26 cellular contexts compared by ENCODE assay signal in genomic region chr13:25662516-25662915, GRCh38.
"Had no signal": no experiment of that assay in that cellular context is flagged by ENCODE, and none has a peak within 500 bp of the region (broad histone marks: within the 10 kb centered on the region; RNA-seq: fewer than 3 reads in every experiment).

No MANE protein-coding gene starts in this region.

- H3K9me3 ChIP-seq: colonic mucosa had no signal

- H3K27me3 ChIP-seq: colonic mucosa had no signal

- H3K4me3 ChIP-seq: colonic mucosa, PC-9 had no signal

- H3K27ac ChIP-seq: colonic mucosa, PC-9, WERI-Rb-1 had no signal

- ATAC-seq: activated CD8-positive, alpha-beta memory T cell treated with anti-CD3 and anti-CD28 coated beads, Interleukin-2, amount 10 ng/mL, durations not matched to agents 7 days and 5 days; activated naive CD8-positive, alpha-beta T cell treated with anti-CD3 and anti-CD28 coated beads, Interleukin-2, amount 50 U/mL, for 24 hours had no signal

- H3K4me2 ChIP-seq: PC-9 had no signal

- DNase-seq: activated CD4-positive, alpha-beta memory T cell treated with anti-CD3 and anti-CD28 coated beads, Interleukin-2, amount 10 ng/mL, durations not matched to agents 7 days and 5 days; activated CD4-positive, alpha-beta T cell treated with anti-CD3 and anti-CD28 coated beads for 1 hour; activated CD4-positive, alpha-beta T cell treated with anti-CD3 and anti-CD28 coated beads for 48 hours; activated CD4-positive, CD25-positive, alpha-beta regulatory T cell; activated CD8-positive, alpha-beta memory T cell treated with anti-CD3 and anti-CD28 coated beads for 24 hours; activated CD8-positive, alpha-beta memory T cell treated with anti-CD3 and anti-CD28 coated beads, Interleukin-2, amount 10 ng/mL, durations not matched to agents 7 days and 5 days; activated CD8-positive, alpha-beta memory T cell treated with anti-CD3 and anti-CD28 coated beads, Interleukin-2, amount 50 U/mL, for 48 hours; activated effector memory CD4-positive, alpha-beta T cell treated with Interleukin-2 at 50 U/mL for 16 hours; activated naive CD4-positive, alpha-beta T cell treated with anti-CD3 and anti-CD28 coated beads, Interleukin-2, amount 10 ng/mL, durations not matched to agents 7 days and 5 days; activated naive CD8-positive, alpha-beta T cell treated with anti-CD3 and anti-CD28 coated beads, Interleukin-2, amount 50 U/mL, for 24 hours; activated T-cell treated with anti-CD3 and anti-CD28 coated beads, Interleukin-2, amount 50 U/mL, for 48 hours; anterior cingulate cortex; colonic mucosa; Karpas-422; KBM-7; NCI-H1048; NCI-H146; NCI-H187; NCI-H2029 treated with DMSO at 0.1 percent for 48 hours; NCI-H2227 treated with DMSO at 0.1 percent for 48 hours; NCI-H446; NCI-H510A treated with DMSO at 0.1 percent for 48 hours; PC-9; Right ventricle myocardium superior; T1000; WERI-Rb-1 had no signal

- H3K36me3 ChIP-seq: colonic mucosa, WERI-Rb-1 had no signal

- H2AFZ ChIP-seq: PC-9 had no signal
